8 cellular contexts compared by ENCODE assay signal in genomic region chr20:55605594-55605993, GRCh38.
"Had no signal": no experiment of that assay in that cellular context is flagged by ENCODE, and none has a peak within 500 bp of the region (broad histone marks: within the 10 kb centered on the region; RNA-seq: fewer than 3 reads in every experiment).

No MANE protein-coding gene starts in this region.

- FAIRE-seq: G401.6, GM12878, GM12891, GM12892, GM18507, GM19239 had no signal

- ATAC-seq: GM12878 had no signal

- H3K4me3 ChIP-seq: GM12878 had no signal

- DNase-seq: GDM1, GF-D8 had no signal
